ENCODE assay signal across 2 cellular contexts in genomic region chr2:159617651-159618050, GRCh38.
TF ChIP-seq lines count a peak whose summit lies in the region.

No MANE protein-coding gene starts in this region.

TF ChIP-seq in liver, 16 proteins besides CTCF, POLR2A, EP300 and RAD21 (continued from another document):
- TF ChIP-seq REST (IDR thresholded peaks at IDR 0.05) (no peak), ATF3 (IDR thresholded peaks at IDR 0.05) (no peak), ZBTB33 (IDR thresholded peaks at IDR 0.05) (peak; percentile 10), JUND (IDR thresholded peaks at IDR 0.05) (peak in 1 of 2 donors; percentile 12)
TF ChIP-seq in liver: peak in this region for 7.

TF ChIP-seq in HepG2, 621 proteins besides CTCF, POLR2A, EP300 and RAD21:
- TF ChIP-seq, protein P1, sequence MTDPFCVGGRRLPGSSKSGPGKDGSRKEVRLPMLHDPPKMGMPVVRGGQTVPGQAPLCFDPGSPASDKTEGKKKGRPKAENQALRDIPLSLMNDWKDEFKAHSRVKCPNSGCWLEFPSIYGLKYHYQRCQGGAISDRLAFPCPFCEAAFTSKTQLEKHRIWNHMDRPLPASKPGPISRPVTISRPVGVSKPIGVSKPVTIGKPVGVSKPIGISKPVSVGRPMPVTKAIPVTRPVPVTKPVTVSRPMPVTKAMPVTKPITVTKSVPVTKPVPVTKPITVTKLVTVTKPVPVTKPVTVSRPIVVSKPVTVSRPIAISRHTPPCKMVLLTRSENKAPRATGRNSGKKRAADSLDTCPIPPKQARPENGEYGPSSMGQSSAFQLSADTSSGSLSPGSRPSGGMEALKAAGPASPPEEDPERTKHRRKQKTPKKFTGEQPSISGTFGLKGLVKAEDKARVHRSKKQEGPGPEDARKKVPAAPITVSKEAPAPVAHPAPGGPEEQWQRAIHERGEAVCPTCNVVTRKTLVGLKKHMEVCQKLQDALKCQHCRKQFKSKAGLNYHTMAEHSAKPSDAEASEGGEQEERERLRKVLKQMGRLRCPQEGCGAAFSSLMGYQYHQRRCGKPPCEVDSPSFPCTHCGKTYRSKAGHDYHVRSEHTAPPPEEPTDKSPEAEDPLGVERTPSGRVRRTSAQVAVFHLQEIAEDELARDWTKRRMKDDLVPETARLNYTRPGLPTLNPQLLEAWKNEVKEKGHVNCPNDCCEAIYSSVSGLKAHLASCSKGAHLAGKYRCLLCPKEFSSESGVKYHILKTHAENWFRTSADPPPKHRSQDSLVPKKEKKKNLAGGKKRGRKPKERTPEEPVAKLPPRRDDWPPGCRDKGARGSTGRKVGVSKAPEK (CRISPR knock-in tag; IDR thresholded peaks at IDR 0.05; ENCODE audit: borderline replicate concordance) = no peak
- TF ChIP-seq, protein P2, sequence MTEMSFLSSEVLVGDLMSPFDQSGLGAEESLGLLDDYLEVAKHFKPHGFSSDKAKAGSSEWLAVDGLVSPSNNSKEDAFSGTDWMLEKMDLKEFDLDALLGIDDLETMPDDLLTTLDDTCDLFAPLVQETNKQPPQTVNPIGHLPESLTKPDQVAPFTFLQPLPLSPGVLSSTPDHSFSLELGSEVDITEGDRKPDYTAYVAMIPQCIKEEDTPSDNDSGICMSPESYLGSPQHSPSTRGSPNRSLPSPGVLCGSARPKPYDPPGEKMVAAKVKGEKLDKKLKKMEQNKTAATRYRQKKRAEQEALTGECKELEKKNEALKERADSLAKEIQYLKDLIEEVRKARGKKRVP (CRISPR knock-in tag; IDR thresholded peaks at IDR 0.05) = no peak
- TF ChIP-seq ZFP90 (CRISPR knock-in tag; IDR thresholded peaks at IDR 0.05; ENCODE audit: borderline replicate concordance) (no peak), CERS6 (CRISPR knock-in tag; IDR thresholded peaks at IDR 0.05) (no peak), ZSCAN9 (CRISPR knock-in tag; IDR thresholded peaks at IDR 0.05; ENCODE audit: borderline replicate concordance) (no peak), ZNF256 (CRISPR knock-in tag; conservative IDR thresholded peaks at IDR 0.05) (no peak), ZSCAN30 (CRISPR knock-in tag; IDR thresholded peaks at IDR 0.05) (no peak)
